1 cellular context compared by ENCODE assay signal in the genomic region with DNA sequence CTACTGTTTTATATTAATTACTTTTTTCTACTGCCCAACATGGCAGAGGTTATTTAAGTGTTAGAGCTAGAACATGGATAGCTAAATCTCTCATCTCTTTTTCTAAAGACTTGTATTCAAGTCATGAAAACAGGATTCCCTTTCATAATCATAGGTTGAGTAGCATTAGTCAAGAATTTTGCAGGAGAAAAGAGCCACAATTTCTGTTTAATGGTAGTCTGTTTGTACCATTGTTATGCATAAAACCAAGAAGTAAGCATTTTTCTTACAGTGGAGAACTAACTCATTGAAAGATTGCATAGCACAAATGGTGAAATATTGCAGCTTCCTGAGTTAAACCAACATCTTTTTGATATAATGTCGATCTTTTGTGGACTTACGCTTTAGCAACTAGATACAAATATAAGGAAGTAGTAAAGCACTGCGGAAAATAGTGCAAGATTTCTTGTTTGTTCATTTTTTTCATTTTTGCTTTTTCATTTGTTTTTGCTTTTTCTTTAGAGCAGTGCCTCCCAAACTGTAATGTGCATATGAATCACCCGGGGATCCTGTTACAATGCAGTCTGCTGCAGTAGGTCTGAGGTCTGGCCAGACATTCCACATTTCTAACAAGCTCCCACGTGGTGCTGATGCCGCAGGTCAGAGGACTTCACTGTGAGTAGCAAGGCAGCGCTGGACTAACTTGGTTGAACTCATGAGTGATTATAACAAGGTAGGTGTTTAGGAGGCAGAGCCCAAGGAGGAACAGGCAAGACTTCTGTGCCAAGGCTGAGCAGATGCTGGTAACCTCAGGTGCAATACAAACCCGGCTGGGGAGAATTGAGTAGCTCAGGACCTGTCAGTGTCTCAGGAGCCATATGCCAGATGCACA.
TF ChIP-seq lines count a peak whose summit lies in the region.

No MANE protein-coding gene starts in this region.

TF ChIP-seq in GM23338, 12 proteins besides CTCF, POLR2A, EP300 and RAD21 (continued from another document):
- TF ChIP-seq, protein P1, sequence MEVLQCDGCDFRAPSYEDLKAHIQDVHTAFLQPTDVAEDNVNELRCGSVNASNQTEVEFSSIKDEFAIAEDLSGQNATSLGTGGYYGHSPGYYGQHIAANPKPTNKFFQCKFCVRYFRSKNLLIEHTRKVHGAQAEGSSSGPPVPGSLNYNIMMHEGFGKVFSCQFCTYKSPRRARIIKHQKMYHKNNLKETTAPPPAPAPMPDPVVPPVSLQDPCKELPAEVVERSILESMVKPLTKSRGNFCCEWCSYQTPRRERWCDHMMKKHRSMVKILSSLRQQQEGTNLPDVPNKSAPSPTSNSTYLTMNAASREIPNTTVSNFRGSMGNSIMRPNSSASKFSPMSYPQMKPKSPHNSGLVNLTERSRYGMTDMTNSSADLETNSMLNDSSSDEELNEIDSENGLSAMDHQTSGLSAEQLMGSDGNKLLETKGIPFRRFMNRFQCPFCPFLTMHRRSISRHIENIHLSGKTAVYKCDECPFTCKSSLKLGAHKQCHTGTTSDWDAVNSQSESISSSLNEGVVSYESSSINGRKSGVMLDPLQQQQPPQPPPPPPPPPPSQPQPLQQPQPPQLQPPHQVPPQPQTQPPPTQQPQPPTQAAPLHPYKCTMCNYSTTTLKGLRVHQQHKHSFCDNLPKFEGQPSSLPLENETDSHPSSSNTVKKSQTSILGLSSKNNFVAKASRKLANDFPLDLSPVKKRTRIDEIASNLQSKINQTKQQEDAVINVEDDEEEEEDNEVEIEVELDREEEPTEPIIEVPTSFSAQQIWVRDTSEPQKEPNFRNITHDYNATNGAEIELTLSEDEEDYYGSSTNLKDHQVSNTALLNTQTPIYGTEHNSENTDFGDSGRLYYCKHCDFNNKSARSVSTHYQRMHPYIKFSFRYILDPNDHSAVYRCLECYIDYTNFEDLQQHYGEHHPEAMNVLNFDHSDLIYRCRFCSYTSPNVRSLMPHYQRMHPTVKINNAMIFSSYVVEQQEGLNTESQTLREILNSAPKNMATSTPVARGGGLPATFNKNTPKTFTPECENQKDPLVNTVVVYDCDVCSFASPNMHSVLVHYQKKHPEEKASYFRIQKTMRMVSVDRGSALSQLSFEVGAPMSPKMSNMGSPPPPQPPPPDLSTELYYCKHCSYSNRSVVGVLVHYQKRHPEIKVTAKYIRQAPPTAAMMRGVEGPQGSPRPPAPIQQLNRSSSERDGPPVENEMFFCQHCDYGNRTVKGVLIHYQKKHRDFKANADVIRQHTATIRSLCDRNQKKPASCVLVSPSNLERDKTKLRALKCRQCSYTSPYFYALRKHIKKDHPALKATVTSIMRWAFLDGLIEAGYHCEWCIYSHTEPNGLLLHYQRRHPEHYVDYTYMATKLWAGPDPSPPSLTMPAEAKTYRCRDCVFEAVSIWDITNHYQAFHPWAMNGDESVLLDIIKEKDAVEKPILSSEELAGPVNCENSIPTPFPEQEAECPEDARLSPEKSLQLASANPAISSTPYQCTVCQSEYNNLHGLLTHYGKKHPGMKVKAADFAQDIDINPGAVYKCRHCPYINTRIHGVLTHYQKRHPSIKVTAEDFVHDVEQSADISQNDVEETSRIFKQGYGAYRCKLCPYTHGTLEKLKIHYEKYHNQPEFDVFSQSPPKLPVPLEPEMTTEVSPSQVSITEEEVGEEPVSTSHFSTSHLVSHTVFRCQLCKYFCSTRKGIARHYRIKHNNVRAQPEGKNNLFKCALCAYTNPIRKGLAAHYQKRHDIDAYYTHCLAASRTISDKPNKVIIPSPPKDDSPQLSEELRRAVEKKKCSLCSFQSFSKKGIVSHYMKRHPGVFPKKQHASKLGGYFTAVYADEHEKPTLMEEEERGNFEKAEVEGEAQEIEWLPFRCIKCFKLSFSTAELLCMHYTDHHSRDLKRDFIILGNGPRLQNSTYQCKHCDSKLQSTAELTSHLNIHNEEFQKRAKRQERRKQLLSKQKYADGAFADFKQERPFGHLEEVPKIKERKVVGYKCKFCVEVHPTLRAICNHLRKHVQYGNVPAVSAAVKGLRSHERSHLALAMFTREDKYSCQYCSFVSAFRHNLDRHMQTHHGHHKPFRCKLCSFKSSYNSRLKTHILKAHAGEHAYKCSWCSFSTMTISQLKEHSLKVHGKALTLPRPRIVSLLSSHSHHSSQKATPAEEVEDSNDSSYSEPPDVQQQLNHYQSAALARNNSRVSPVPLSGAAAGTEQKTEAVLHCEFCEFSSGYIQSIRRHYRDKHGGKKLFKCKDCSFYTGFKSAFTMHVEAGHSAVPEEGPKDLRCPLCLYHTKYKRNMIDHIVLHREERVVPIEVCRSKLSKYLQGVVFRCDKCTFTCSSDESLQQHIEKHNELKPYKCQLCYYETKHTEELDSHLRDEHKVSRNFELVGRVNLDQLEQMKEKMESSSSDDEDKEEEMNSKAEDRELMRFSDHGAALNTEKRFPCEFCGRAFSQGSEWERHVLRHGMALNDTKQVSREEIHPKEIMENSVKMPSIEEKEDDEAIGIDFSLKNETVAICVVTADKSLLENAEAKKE (CRISPR knock-in tag; IDR thresholded peaks at IDR 0.05), result peak; percentile 64
- no peak for TF ChIP-seq STAT1 (IDR thresholded peaks at IDR 0.05; ENCODE audit: unreplicated experiment)
- no peak for TF ChIP-seq JUNB (IDR thresholded peaks at IDR 0.05; ENCODE audit: unreplicated experiment)
- TF ChIP-seq ZNF114 (CRISPR knock-in tag; IDR thresholded peaks at IDR 0.05), result no peak
